8 cellular contexts compared by ENCODE assay signal in genomic region chr11:67401495-67402191, GRCh38. TPM values are rescaled to one million over a fixed set of nuclear protein-coding genes. Genes with fewer than 3 reads are reported as not detected.
A peak's percentile ranks its signal among the peaks of the same experiment; 100 is the strongest.
DNase-seq lines count a peak whose midpoint lies in the region; ATAC-seq and TF ChIP-seq lines count a peak whose summit lies in the region.

TSS of gene PPP1CA (minus strand) at chr11:67401858. CDS start at chr11:67401782, 76 bp downstream.

- H3K36me3 ChIP-seq in heart left ventricle: peaks cover 0 to 40% (median 30%) of the 10 kb centered on the region in 9 donors

- peak within 1 kb of the TSS; percentile 74 to 100 (median 86) for H3K4me3 ChIP-seq in heart left ventricle

- ATAC-seq in HG02759 (IDR thresholded peaks at IDR 0.05; ENCODE audit: unreplicated experiment): peak; percentile 76
- ATAC-seq in heart left ventricle: peak; percentile 70 to 88 (median 86)

- peak; percentile 41 for TF ChIP-seq CTCF in GM12873 (IDR thresholded peaks at IDR 0.05; ENCODE audit: insufficient read depth, low read depth, low read length, missing control alignments)
- TF ChIP-seq CTCF in heart left ventricle (IDR thresholded peaks at IDR 0.05): peak in 10 of 12 donors; percentile 20 to 88 (median 62)
- peak; percentile 81 for TF ChIP-seq CTCF in type B pancreatic cell (conservative IDR thresholded peaks at IDR 0.05)

- H3K4me1 ChIP-seq in heart left ventricle: peaks cover 0 to 62% (median 34%) of the 10 kb centered on the region in 12 donors

- H3K27ac ChIP-seq in adipose tissue (ENCODE audit: low read depth, low read length) (peak within 1 kb of the TSS; percentile 62), heart left ventricle (peak within 1 kb of the TSS; percentile 91 to 99 (median 97))

- no peaks in the 10 kb centered on the region for H3K4me1 Mint-ChIP-seq in type B pancreatic cell (ENCODE audit: unreplicated experiment)

- H3K27me3 Mint-ChIP-seq in type B pancreatic cell: no peaks in the 10 kb centered on the region

- H3K27ac Mint-ChIP-seq in type B pancreatic cell: peak within 1 kb of the TSS; percentile 76

- no peaks in the 10 kb centered on the region for H3K36me3 Mint-ChIP-seq in type B pancreatic cell

- intact Hi-C loops in heart left ventricle (cut with DNase I) (loop anchor here (1.0 to 10.0 kb wide), 8 partner anchors 19 to 106 kb away; partner anchors contain the start of genes TMEM134 (in 9 of the 10), CDK2AP2 (in 1 of the 10) and PITPNM1 (in 1 of the 10)), posterior vena cava (cut with DNase I) (loop anchor here in 1 of 2 donors (10.0 kb wide), 1 partner anchor 103 kb away; the partner anchor contains the start of genes CDK2AP2 and PITPNM1)

- 0 to 1% (median 0%) methylated on average over 48 to 73 of the region's 73 CpGs for WGBS in adipose tissue, 3 donors
- 0 to 3% (median 1%) methylated on average over 12 to 73 of the region's 73 CpGs for WGBS in heart left ventricle, 4 donors

- H3K4me3 Mint-ChIP-seq in type B pancreatic cell: peak within 1 kb of the TSS; percentile 86

- no peaks in the 10 kb centered on the region for H3K9me3 Mint-ChIP-seq in type B pancreatic cell

- H3K27me3 ChIP-seq in heart left ventricle: no peaks in the 10 kb centered on the region

- no peaks in the 10 kb centered on the region for H3K9me3 ChIP-seq in heart left ventricle

- DNase-seq in NCI-H146 (lab: John Stamatoyannopoulos, UW): peak; percentile 95
- DNase-seq in T-helper 1 cell: peak; percentile 86 to 94 (median 88)
- peak; percentile 93 to 95 (median 93) for DNase-seq in heart left ventricle
- peak; percentile 97 for DNase-seq in posterior vena cava (ENCODE audit: low spot score)
- peak; percentile 95 for DNase-seq in type B pancreatic cell (ENCODE audit: extremely low spot score, unreplicated experiment)

- TF ChIP-seq POLR2A in heart left ventricle (IDR thresholded peaks at IDR 0.05): peak; percentile 33 to 79

RNA-seq across cellular contexts. Expression of gene PPP1CA, which starts in this region (rescaled TPM):
- 10 to 100 TPM; 82.3 to 97.8 (median 93.6) TPM for polyA plus RNA-seq in adipose tissue
- 100 to 1,000 TPM in 7 of 9 donors, 10 to 100 TPM in 2; 90.3 to 151 (median 105) TPM for total RNA-seq in heart left ventricle
- polyA plus RNA-seq in heart left ventricle: 100 to 1,000 TPM in 1 of 2 donors, 10 to 100 TPM in 1; 94.4 to 207 TPM
- 10 to 100 TPM; 62.1 to 70.6 TPM for total RNA-seq in posterior vena cava
- 137 TPM in 2 replicates for total RNA-seq in type B pancreatic cell (ENCODE audit: low replicate concordance)

Comparison
In these comparisons a context has a peak if more than half of its experiments do, and no peak if none do; other contexts are left out.
1. Peak in every context shown above with its lines: DNase-seq, ATAC-seq, H3K4me3 ChIP-seq and H3K27ac ChIP-seq.